ENCODE assay signal across 22 cellular contexts in genomic region chr21:35606578-35606977, GRCh38.
A peak's percentile ranks its signal among the peaks of the same experiment; 100 is the strongest.
DNase-seq lines count a peak whose midpoint lies in the region; FAIRE-seq and TF ChIP-seq lines count a peak whose summit lies in the region.
"Had no signal": no experiment of that assay in that cellular context is flagged by ENCODE, and none has a peak within 500 bp of the region (broad histone marks: within the 10 kb centered on the region; RNA-seq: fewer than 3 reads in every experiment).

No MANE protein-coding gene starts in this region.

- peak; percentile 54 for FAIRE-seq in RCC 7860 (lab: Jason Lieb, UNC)
- FAIRE-seq: A549, GM12891 had no signal

- H3K4me3 ChIP-seq in epithelial cell of esophagus (ENCODE audit: low read length): no peak overlapping the region
- H3K4me3 ChIP-seq: A549, Peyer's patch, SK-N-MC had no signal

- TF ChIP-seq CTCF in epithelial cell of esophagus (IDR thresholded peaks at IDR 0.05; ENCODE audit: insufficient read depth, low read depth, low read length, missing control alignments): no peak

- DNase-seq in COLO829 (ENCODE audit: low spot score) (peak; percentile 86), RCC 7860 (ENCODE audit: low spot score) (peak; percentile 63), epithelial cell of esophagus (ENCODE audit: low read depth) (peak; percentile 41), left kidney (ENCODE audit: low read depth, low spot score) (peak; percentile 3), NCI-H1930 (lab: John Stamatoyannopoulos, UW) (no peak), NOMO-1 treated with DMSO at 0.1 percent for 48 hours (lab: John Stamatoyannopoulos, UW; ENCODE audit: unreplicated experiment) (no peak)
- DNase-seq in activated T-cell treated with anti-CD3 and anti-CD28 coated beads, Interleukin-2, amount 50 U/mL, for 1 hour: no peak
- DNase-seq: BE2C; DMS79 treated with DMSO at 0.1 percent for 48 hours; Karpas-422; NCI-H1105 treated with DMSO at 0.1 percent for 48 hours; NCI-H2081; NCI-H2171; NCI-H345; NCI-H524; NCI-H774; NK-92 treated with Interleukin-12 subunit alpha and Interleukin-12 subunit beta, amount 100 ng/mL, for 24 hours; Peyer's patch; SHP77 had no signal

Comparison
In these comparisons a context has a peak if more than half of its experiments do, and no peak if none do; other contexts are left out.
1. DNase-seq: peak in COLO829 (single experiment), RCC 7860 (single experiment), epithelial cell of esophagus (single experiment) and left kidney (single experiment); none in NCI-H1930 (0 of 2), activated T-cell treated with anti-CD3 and anti-CD28 coated beads, Interleukin-2, amount 50 U/mL, for 1 hour (single experiment) and NOMO-1 treated with DMSO at 0.1 percent for 48 hours (single experiment).